Comparison of ENCODE assay signal across 20 cellular contexts in the genomic region with DNA sequence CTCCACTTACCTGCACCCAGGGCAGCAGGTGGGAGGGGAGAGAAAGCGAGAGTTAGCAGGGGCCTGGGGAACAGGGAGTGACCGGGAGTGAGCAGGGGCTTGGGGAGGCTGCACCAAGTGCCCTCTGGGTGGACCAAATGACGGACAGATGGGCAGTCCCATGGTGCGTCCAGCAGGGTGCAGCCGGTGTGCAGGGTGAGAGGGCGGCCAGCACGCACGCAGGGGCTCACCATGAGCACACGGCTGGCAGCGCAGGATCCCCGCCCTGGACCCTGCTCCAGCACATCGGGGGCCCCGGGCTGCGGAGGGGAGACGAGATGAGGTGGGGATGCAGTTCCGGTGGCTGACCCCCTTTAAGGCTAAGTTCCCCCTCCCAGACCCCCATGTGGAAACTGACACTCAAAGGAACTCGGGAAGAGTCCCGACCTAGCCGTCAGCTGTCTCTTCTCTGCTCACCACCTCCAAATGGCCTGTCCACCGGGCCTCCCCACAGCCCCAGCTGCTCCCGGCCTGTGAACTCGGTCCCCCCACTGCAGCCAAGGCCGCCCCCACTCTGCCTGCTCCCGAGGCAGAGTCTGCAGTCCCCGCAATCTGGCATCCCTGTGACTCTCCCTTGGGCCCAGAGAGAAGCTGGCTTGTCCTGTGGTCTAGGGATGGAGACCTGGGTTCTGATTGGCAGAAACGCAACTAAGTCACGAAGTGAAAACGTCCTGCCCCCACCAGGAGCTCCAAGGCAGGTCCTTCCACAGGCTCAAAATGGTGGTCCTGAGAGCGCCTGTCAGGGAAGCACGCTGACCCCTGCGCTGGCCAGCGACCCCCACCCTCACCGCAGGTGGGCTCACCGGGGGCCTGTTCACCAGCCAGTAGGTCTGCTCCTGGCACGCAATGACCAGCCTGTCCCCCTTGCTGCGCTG. TPM values are rescaled to one million over a fixed set of nuclear protein-coding genes. Genes with fewer than 3 reads are reported as not detected.
"Had no signal": no experiment of that assay in that cellular context is flagged by ENCODE, and none has a peak within 500 bp of the region (broad histone marks: within the 10 kb centered on the region; RNA-seq: fewer than 3 reads in every experiment).

No MANE protein-coding gene starts in this region.

- H3K4me3 ChIP-seq: esophagus squamous epithelium, lower lobe of right lung, suprapubic skin, transverse colon had no signal

- H3K4me1 Mint-ChIP-seq: activated CD4-positive, alpha-beta T cell treated with anti-CD3 and anti-CD28 coated beads for 36 hours; activated naive CD8-positive, alpha-beta T cell treated with anti-CD3 and anti-CD28 coated beads for 36 hours; WTC11 had no signal

- DNase-seq: activated CD4-positive, alpha-beta T cell treated with anti-CD3 and anti-CD28 coated beads for 36 hours; activated CD4-positive, alpha-beta T cell treated with anti-CD3 and anti-CD28 coated beads, Interleukin-2, amount 50 U/mL, for 48 hours; activated gamma-delta T cell treated with Interleukin-2 at 50 U/mL for 16 hours; activated naive CD8-positive, alpha-beta T cell treated with anti-CD3 and anti-CD28 coated beads for 36 hours; amniotic stem cell; dermis blood vessel endothelial cell; effector memory CD4-positive, alpha-beta T cell; esophagus squamous epithelium; left cardiac atrium; lower lobe of right lung; posterior cingulate gyrus had no signal

- H3K9me3 ChIP-seq: esophagus squamous epithelium, lower lobe of right lung, suprapubic skin, transverse colon had no signal

- H3K27me3 Mint-ChIP-seq: natural killer cell treated with Interleukin-12 subunit alpha and Interleukin-12 subunit beta and Interleukin-15 and Interleukin-18, amount 100 ng/mL, for 72 hours had no signal

- H3K27ac Mint-ChIP-seq: activated CD4-positive, alpha-beta T cell treated with anti-CD3 and anti-CD28 coated beads for 36 hours; activated naive CD8-positive, alpha-beta T cell treated with anti-CD3 and anti-CD28 coated beads for 36 hours; activated T-helper 1 cell treated with anti-CD3 and anti-CD28 coated beads, Interleukin-12 subunit alpha, Interleukin-12 subunit beta, Interleukin-2, Interleukin-4 antibody, amounts not matched to agents 30 ng/mL and 10 ng/mL and 1 ng/mL, durations not matched to agents 14 hours and 24 hours and 36 hours; natural killer cell treated with Interleukin-12 subunit alpha and Interleukin-12 subunit beta and Interleukin-15 and Interleukin-18, amount 100 ng/mL, for 72 hours; stimulated activated naive CD8-positive, alpha-beta T cell treated with anti-CD3 and anti-CD28 coated beads, Interleukin-15, Interleukin-2, amounts not matched to agents 100 ng/mL and 50 ng/mL, for 24 hours; WTC11 had no signal

- FAIRE-seq: endothelial cell of umbilical vein had no signal

- ATAC-seq: activated CD4-positive, alpha-beta T cell treated with anti-CD3 and anti-CD28 coated beads for 36 hours; left cardiac atrium; natural killer cell treated with Interleukin-12 subunit alpha and Interleukin-12 subunit beta and Interleukin-15 and Interleukin-18, amount 100 ng/mL, for 72 hours; WTC11 had no signal

- H3K36me3 ChIP-seq: esophagus squamous epithelium, lower lobe of right lung, suprapubic skin, transverse colon had no signal

- H3K36me3 Mint-ChIP-seq: activated naive CD8-positive, alpha-beta T cell treated with anti-CD3 and anti-CD28 coated beads for 36 hours; natural killer cell treated with Interleukin-12 subunit alpha and Interleukin-12 subunit beta and Interleukin-15 and Interleukin-18, amount 100 ng/mL, for 72 hours; WTC11 had no signal

- H3K4me3 Mint-ChIP-seq: activated CD4-positive, alpha-beta T cell treated with anti-CD3 and anti-CD28 coated beads for 36 hours; activated naive CD8-positive, alpha-beta T cell treated with anti-CD3 and anti-CD28 coated beads for 36 hours; activated T-helper 1 cell treated with anti-CD3 and anti-CD28 coated beads, Interleukin-12 subunit alpha, Interleukin-12 subunit beta, Interleukin-2, Interleukin-4 antibody, amounts not matched to agents 30 ng/mL and 10 ng/mL and 1 ng/mL, durations not matched to agents 14 hours and 24 hours and 36 hours; natural killer cell treated with Interleukin-12 subunit alpha and Interleukin-12 subunit beta and Interleukin-15 and Interleukin-18, amount 100 ng/mL, for 72 hours; stimulated activated naive CD8-positive, alpha-beta T cell treated with anti-CD3 and anti-CD28 coated beads, Interleukin-15, Interleukin-2, amounts not matched to agents 100 ng/mL and 50 ng/mL, for 24 hours; WTC11 had no signal

- H3K9me3 Mint-ChIP-seq: activated naive CD8-positive, alpha-beta T cell treated with anti-CD3 and anti-CD28 coated beads for 36 hours; activated T-helper 1 cell treated with anti-CD3 and anti-CD28 coated beads, Interleukin-12 subunit alpha, Interleukin-12 subunit beta, Interleukin-2, Interleukin-4 antibody, amounts not matched to agents 30 ng/mL and 10 ng/mL and 1 ng/mL, durations not matched to agents 14 hours and 24 hours and 36 hours; natural killer cell treated with Interleukin-12 subunit alpha and Interleukin-12 subunit beta and Interleukin-15 and Interleukin-18, amount 100 ng/mL, for 72 hours; stimulated activated naive CD8-positive, alpha-beta T cell treated with anti-CD3 and anti-CD28 coated beads, Interleukin-15, Interleukin-2, amounts not matched to agents 100 ng/mL and 50 ng/mL, for 24 hours; WTC11 had no signal

- H3K27ac ChIP-seq: esophagus squamous epithelium, lower lobe of right lung, suprapubic skin, transverse colon had no signal

RNA-seq across cellular contexts. Expression of a gene that starts 2.9 kb away (rescaled TPM):
- total RNA-seq: activated naive CD8-positive, alpha-beta T cell treated with anti-CD3 and anti-CD28 coated beads for 36 hours; natural killer cell treated with Interleukin-12 subunit alpha and Interleukin-12 subunit beta and Interleukin-15 and Interleukin-18, amount 100 ng/mL, for 72 hours had no signal

RNA-seq across cellular contexts. Expression of a gene that starts 7.5 kb away (rescaled TPM):
- total RNA-seq: activated CD4-positive, alpha-beta T cell treated with anti-CD3 and anti-CD28 coated beads for 36 hours; activated naive CD8-positive, alpha-beta T cell treated with anti-CD3 and anti-CD28 coated beads for 36 hours; activated T-helper 1 cell treated with anti-CD3 and anti-CD28 coated beads, Interleukin-12 subunit alpha, Interleukin-12 subunit beta, Interleukin-2, Interleukin-4 antibody, amounts not matched to agents 30 ng/mL and 10 ng/mL and 1 ng/mL, durations not matched to agents 14 hours and 24 hours and 36 hours; esophagus squamous epithelium; lower lobe of right lung; natural killer cell treated with Interleukin-12 subunit alpha and Interleukin-12 subunit beta and Interleukin-15 and Interleukin-18, amount 100 ng/mL, for 72 hours; renal cortical epithelial cell; suprapubic skin; T-helper 2 cell treated with Interferon-gamma antibody and Interleukin-4, amounts not matched to agents 100 ng/mL and 5 ng/mL, for 36 hours had no signal

RNA-seq across cellular contexts. Expression of a gene that starts 10.1 kb away (rescaled TPM):
- total RNA-seq: activated CD4-positive, alpha-beta T cell treated with anti-CD3 and anti-CD28 coated beads for 36 hours; activated naive CD8-positive, alpha-beta T cell treated with anti-CD3 and anti-CD28 coated beads for 36 hours; activated T-helper 1 cell treated with anti-CD3 and anti-CD28 coated beads, Interleukin-12 subunit alpha, Interleukin-12 subunit beta, Interleukin-2, Interleukin-4 antibody, amounts not matched to agents 30 ng/mL and 10 ng/mL and 1 ng/mL, durations not matched to agents 14 hours and 24 hours and 36 hours; endothelial cell of umbilical vein; esophagus squamous epithelium; lower lobe of right lung; natural killer cell treated with Interleukin-12 subunit alpha and Interleukin-12 subunit beta and Interleukin-15 and Interleukin-18, amount 100 ng/mL, for 72 hours; renal cortical epithelial cell; suprapubic skin; T-helper 2 cell treated with Interferon-gamma antibody and Interleukin-4, amounts not matched to agents 100 ng/mL and 5 ng/mL, for 36 hours had no signal
